ENCODE assay signal across 32 cellular contexts in genomic region chr13:44229371-44230030, GRCh38.
"Had no signal": no experiment of that assay in that cellular context is flagged by ENCODE, and none has a peak within 500 bp of the region (broad histone marks: within the 10 kb centered on the region; RNA-seq: fewer than 3 reads in every experiment).

No MANE protein-coding gene starts in this region.

- H3K4me1 Mint-ChIP-seq: activated CD4-positive, alpha-beta memory T cell treated with anti-CD3 and anti-CD28 coated beads, Interleukin-2, amount 10 ng/mL, durations not matched to agents 7 days and 5 days; activated CD8-positive, alpha-beta memory T cell treated with anti-CD3 and anti-CD28 coated beads, Interleukin-2, amount 10 ng/mL, durations not matched to agents 7 days and 5 days; activated naive CD4-positive, alpha-beta T cell treated with anti-CD3 and anti-CD28 coated beads, Interleukin-2, amount 10 ng/mL, durations not matched to agents 7 days and 5 days; central memory CD8-positive, alpha-beta T cell had no signal

- H3K27me3 Mint-ChIP-seq: activated naive CD4-positive, alpha-beta T cell treated with anti-CD3 and anti-CD28 coated beads, Interleukin-2, amount 10 ng/mL, durations not matched to agents 7 days and 5 days; activated naive CD8-positive, alpha-beta T cell; central memory CD8-positive, alpha-beta T cell had no signal

- H3K36me3 ChIP-seq: brain microvascular endothelial cell, MG63, Peyer's patch, WERI-Rb-1 had no signal

- H3K4me3 Mint-ChIP-seq: activated CD4-positive, alpha-beta memory T cell treated with anti-CD3 and anti-CD28 coated beads, Interleukin-2, amount 10 ng/mL, durations not matched to agents 7 days and 5 days; activated CD8-positive, alpha-beta memory T cell treated with anti-CD3 and anti-CD28 coated beads, Interleukin-2, amount 10 ng/mL, durations not matched to agents 7 days and 5 days; activated naive CD4-positive, alpha-beta T cell treated with anti-CD3 and anti-CD28 coated beads, Interleukin-2, amount 10 ng/mL, durations not matched to agents 7 days and 5 days; activated naive CD8-positive, alpha-beta T cell; activated naive CD8-positive, alpha-beta T cell treated with anti-CD3 and anti-CD28 coated beads, Interleukin-2, amount 50 U/mL, for 24 hours; central memory CD8-positive, alpha-beta T cell had no signal

- H3K9me3 ChIP-seq: Peyer's patch had no signal

- DNase-seq: activated CD4-positive, alpha-beta memory T cell treated with anti-CD3 and anti-CD28 coated beads, Interleukin-2, amount 10 ng/mL, durations not matched to agents 7 days and 5 days; activated CD4-positive, alpha-beta T cell treated with anti-CD3 and anti-CD28 coated beads for 1 hour; activated CD4-positive, alpha-beta T cell treated with anti-CD3 and anti-CD28 coated beads for 48 hours; activated CD4-positive, CD25-positive, alpha-beta regulatory T cell; activated CD8-positive, alpha-beta memory T cell treated with anti-CD3 and anti-CD28 coated beads for 24 hours; activated CD8-positive, alpha-beta memory T cell treated with anti-CD3 and anti-CD28 coated beads, Interleukin-2, amount 10 ng/mL, durations not matched to agents 7 days and 5 days; activated CD8-positive, alpha-beta memory T cell treated with anti-CD3 and anti-CD28 coated beads, Interleukin-2, amount 50 U/mL, for 48 hours; activated effector memory CD4-positive, alpha-beta T cell treated with Interleukin-2 at 50 U/mL for 16 hours; activated naive CD4-positive, alpha-beta T cell treated with anti-CD3 and anti-CD28 coated beads, Interleukin-2, amount 10 ng/mL, durations not matched to agents 7 days and 5 days; activated naive CD8-positive, alpha-beta T cell treated with anti-CD3 and anti-CD28 coated beads, Interleukin-2, amount 50 U/mL, for 24 hours; activated T-cell treated with anti-CD3 and anti-CD28 coated beads, Interleukin-2, amount 50 U/mL, for 48 hours; aorta; Kasumi-1; KG1; MG63; NCI-H1092; NCI-H146; NCI-H187; NCI-H2029 treated with DMSO at 0.1 percent for 48 hours; NCI-H2171 treated with DMSO at 0.1 percent for 48 hours; NCI-H345; NCI-H524 treated with DMSO at 0.1 percent for 48 hours; Peyer's patch; SIG-M5; T1000; WERI-Rb-1 had no signal

- H3K4me3 ChIP-seq: MG63, Peyer's patch, SK-N-MC had no signal

- ATAC-seq: activated CD8-positive, alpha-beta memory T cell treated with anti-CD3 and anti-CD28 coated beads, Interleukin-2, amount 10 ng/mL, durations not matched to agents 7 days and 5 days; activated naive CD8-positive, alpha-beta T cell treated with anti-CD3 and anti-CD28 coated beads, Interleukin-2, amount 50 U/mL, for 24 hours; Right ventricle myocardium inferior had no signal

- H3K27me3 ChIP-seq: brain microvascular endothelial cell, MG63, Peyer's patch had no signal

- H3K27ac ChIP-seq: RWPE1, SK-N-MC, WERI-Rb-1 had no signal

- H3K27ac Mint-ChIP-seq: activated CD4-positive, alpha-beta memory T cell treated with anti-CD3 and anti-CD28 coated beads, Interleukin-2, amount 10 ng/mL, durations not matched to agents 7 days and 5 days; activated CD8-positive, alpha-beta memory T cell treated with anti-CD3 and anti-CD28 coated beads, Interleukin-2, amount 10 ng/mL, durations not matched to agents 7 days and 5 days; activated naive CD4-positive, alpha-beta T cell treated with anti-CD3 and anti-CD28 coated beads, Interleukin-2, amount 10 ng/mL, durations not matched to agents 7 days and 5 days; activated naive CD8-positive, alpha-beta T cell; activated naive CD8-positive, alpha-beta T cell treated with anti-CD3 and anti-CD28 coated beads, Interleukin-2, amount 50 U/mL, for 24 hours had no signal

- H3K36me3 Mint-ChIP-seq: activated CD8-positive, alpha-beta memory T cell treated with anti-CD3 and anti-CD28 coated beads, Interleukin-2, amount 10 ng/mL, durations not matched to agents 7 days and 5 days; activated naive CD4-positive, alpha-beta T cell treated with anti-CD3 and anti-CD28 coated beads, Interleukin-2, amount 10 ng/mL, durations not matched to agents 7 days and 5 days; activated naive CD8-positive, alpha-beta T cell had no signal

- H3K9me3 Mint-ChIP-seq: activated CD4-positive, alpha-beta memory T cell treated with anti-CD3 and anti-CD28 coated beads, Interleukin-2, amount 10 ng/mL, durations not matched to agents 7 days and 5 days; activated naive CD4-positive, alpha-beta T cell treated with anti-CD3 and anti-CD28 coated beads, Interleukin-2, amount 10 ng/mL, durations not matched to agents 7 days and 5 days; activated naive CD8-positive, alpha-beta T cell treated with anti-CD3 and anti-CD28 coated beads, Interleukin-2, amount 50 U/mL, for 24 hours; central memory CD8-positive, alpha-beta T cell had no signal
